ENCODE assay signal across 7 cellular contexts in the genomic region with DNA sequence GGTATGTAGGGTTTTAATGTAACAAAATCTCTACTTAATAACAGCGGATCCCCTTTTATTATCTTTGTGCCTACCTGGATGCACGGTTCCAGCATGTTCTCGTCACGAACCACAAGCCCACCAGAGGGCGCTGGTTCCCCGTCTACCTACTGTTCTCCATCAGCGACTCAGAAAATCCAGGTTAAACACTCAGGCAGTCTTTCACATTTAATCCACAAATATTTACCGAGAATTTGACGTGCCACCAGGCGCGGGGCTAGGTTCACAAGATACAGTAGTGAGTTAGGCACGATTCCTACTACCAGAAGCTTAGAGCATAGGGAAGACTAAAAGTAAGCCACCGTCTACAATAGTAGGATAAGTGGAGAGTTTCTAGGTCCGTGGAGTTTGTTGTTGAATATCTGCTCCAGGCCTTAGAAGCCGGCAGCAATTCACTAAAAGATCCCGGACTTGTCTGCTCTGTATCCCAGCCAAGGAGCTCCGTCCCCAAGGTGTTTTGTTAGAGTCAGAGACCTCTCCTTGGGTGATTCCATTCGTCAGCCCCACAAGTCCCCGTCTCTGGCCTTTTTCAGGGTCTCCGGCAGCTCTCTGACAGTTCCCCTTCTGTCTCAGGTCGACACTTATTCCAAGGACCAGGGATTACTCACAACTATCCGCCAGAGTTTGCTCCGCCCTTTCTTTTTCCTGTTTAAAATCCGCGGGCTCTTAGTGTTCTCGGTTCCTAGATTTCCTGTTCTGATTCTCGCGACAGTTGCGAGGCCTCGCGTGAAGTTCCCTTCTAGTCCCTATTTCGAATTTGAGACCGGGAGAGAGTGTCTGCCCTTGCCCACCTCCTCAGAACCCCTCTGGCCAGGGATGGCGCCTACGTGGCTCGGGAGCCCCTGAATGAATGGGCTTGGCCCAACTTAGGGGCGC. TPM values are rescaled to one million over a fixed set of nuclear protein-coding genes. Genes with fewer than 3 reads are reported as not detected.
DNase-seq lines count a peak whose midpoint lies in the region; ATAC-seq lines count a peak whose summit lies in the region.

No MANE protein-coding gene starts in this region.

- peak overlapping the region; percentile 89 for H3K27ac Mint-ChIP-seq in T-helper 2 cell treated with Interferon-gamma antibody and Interleukin-4, amounts not matched to agents 5 μg/mL and 100 μg/mL, for 36 hours

- peaks cover 29% of the 10 kb centered on the region for H3K27me3 Mint-ChIP-seq in T-helper 2 cell treated with Interferon-gamma antibody and Interleukin-4, amounts not matched to agents 5 μg/mL and 100 μg/mL, for 36 hours (ENCODE audit: low read depth)

- H3K4me3 Mint-ChIP-seq in T-helper 2 cell treated with Interferon-gamma antibody and Interleukin-4, amounts not matched to agents 5 μg/mL and 100 μg/mL, for 36 hours: peak overlapping the region; percentile 97

- H3K4me1 Mint-ChIP-seq in T-helper 2 cell treated with Interferon-gamma antibody and Interleukin-4, amounts not matched to agents 5 μg/mL and 100 μg/mL, for 36 hours (ENCODE audit: low read depth): peaks cover 38% of the 10 kb centered on the region

- peak; percentile 75 to 86 for DNase-seq in NCI-H187 (lab: John Stamatoyannopoulos, UW)
- peak; percentile 77 for DNase-seq in T-helper 2 cell treated with Interferon-gamma antibody and Interleukin-4, amounts not matched to agents 5 μg/mL and 100 μg/mL, for 36 hours (ENCODE audit: low spot score)
- peak; percentile 95 for DNase-seq in astrocyte of the hippocampus (ENCODE audit: low read depth, low spot score)
- peak in 49 of 51 donors; percentile 5 to 97 (median 71) for DNase-seq in hypothalamus (lab: John Stamatoyannopoulos, UW)
- peak; percentile 96 for DNase-seq in sciatic nerve (ENCODE audit: low spot score)

- intact Hi-C loops in sciatic nerve (cut with DNase I): no loop called here

- H3K36me3 Mint-ChIP-seq in T-helper 2 cell treated with Interferon-gamma antibody and Interleukin-4, amounts not matched to agents 5 μg/mL and 100 μg/mL, for 36 hours (ENCODE audit: low read depth): peaks cover 17% of the 10 kb centered on the region

- no peaks in the 10 kb centered on the region for H3K9me3 Mint-ChIP-seq in T-helper 2 cell treated with Interferon-gamma antibody and Interleukin-4, amounts not matched to agents 5 μg/mL and 100 μg/mL, for 36 hours

- peak; percentile 44 for ATAC-seq in GM18498 (IDR thresholded peaks at IDR 0.05; ENCODE audit: unreplicated experiment)
- ATAC-seq in HG02943 (IDR thresholded peaks at IDR 0.05; ENCODE audit: low read depth, unreplicated experiment): peak; percentile 38
- ATAC-seq in sciatic nerve: peak; percentile 87

RNA-seq across cellular contexts. Expression of a gene that starts 1.5 kb away (rescaled TPM):
- total RNA-seq in sciatic nerve: 4.7 TPM

RNA-seq across cellular contexts. Expression of a gene that starts 29.3 kb away (rescaled TPM):
- total RNA-seq in sciatic nerve: 58.9 TPM

RNA-seq across cellular contexts. Expression of a gene that starts 29.4 kb away (rescaled TPM):
- total RNA-seq in sciatic nerve: 3.8 TPM

Comparison
In these comparisons a context has a peak if more than half of its experiments do, and no peak if none do; other contexts are left out.
1. Peak in every context shown above with its lines: DNase-seq and ATAC-seq.